In the genomic region with DNA sequence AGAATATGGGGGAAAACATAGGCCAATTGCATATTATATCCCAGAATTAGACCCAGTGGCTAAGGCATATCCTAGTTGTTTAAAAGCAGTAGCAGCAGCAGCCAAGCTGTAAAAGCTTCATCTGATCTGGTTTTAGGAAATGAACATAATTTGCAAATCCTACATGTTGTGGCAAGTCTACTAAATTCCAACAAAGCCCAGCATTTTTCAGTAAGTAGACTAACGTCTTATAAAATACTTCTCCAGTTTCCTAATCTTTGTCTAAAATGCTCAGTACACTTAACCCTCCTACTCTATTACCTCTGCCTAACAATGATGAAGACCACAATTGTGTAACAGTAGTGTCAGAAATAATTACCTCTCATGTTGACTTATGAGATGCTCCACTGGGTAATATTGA, we compare ENCODE assay signal across 15 cellular contexts.
DNase-seq lines count a peak whose midpoint lies in the region; TF ChIP-seq lines count a peak whose summit lies in the region.
"Had no signal": no experiment of that assay in that cellular context is flagged by ENCODE, and none has a peak within 500 bp of the region (broad histone marks: within the 10 kb centered on the region; RNA-seq: fewer than 3 reads in every experiment).

No MANE protein-coding gene starts in this region.

- H3K27ac ChIP-seq in breast epithelium (no peak overlapping the region), ascending aorta (no peak overlapping the region)

- DNase-seq in MCF 10A (ENCODE audit: unreplicated experiment) = no peak
- no peak for DNase-seq in breast epithelium (ENCODE audit: low spot score in 2 of 2)
- DNase-seq in NCI-H69 (lab: John Stamatoyannopoulos, UW) = peak; percentile 59
- peak; percentile 32 for DNase-seq in epithelial cell of esophagus (ENCODE audit: low read depth)
- no peak for DNase-seq in medulla oblongata (ENCODE audit: extremely low spot score)
- no peak for DNase-seq in ascending aorta (ENCODE audit: low spot score in 2 of 2)
- no peak for DNase-seq in retina
- DNase-seq: C1 segment of cervical spinal cord; Calu3; CD4-positive, alpha-beta memory T cell; DMS53; DMS79 treated with DMSO at 0.1 percent for 48 hours; GF-D8; H9 had no signal

- BruUV-seq in MCF 10A (replicated peaks; lab: Mats Ljungman, UMichigan) = no TSS peak

- no peaks in the 10 kb centered on the region for H3K27me3 Mint-ChIP-seq in MCF 10A (ENCODE audit: insufficient read depth, unreplicated experiment)
- H3K27me3 Mint-ChIP-seq: CD4-positive, alpha-beta memory T cell had no signal

- peaks cover 0 to 7% of the 10 kb centered on the region in 2 donors for H3K4me1 ChIP-seq in breast epithelium
- H3K4me1 ChIP-seq in ascending aorta = no peaks in the 10 kb centered on the region

- H3K9me3 ChIP-seq in breast epithelium (peaks cover 3 to 7% of the 10 kb centered on the region in 2 donors), ascending aorta (no peaks in the 10 kb centered on the region)

- H3K36me3 ChIP-seq in breast epithelium = no peaks in the 10 kb centered on the region
- no peaks in the 10 kb centered on the region for H3K36me3 ChIP-seq in ascending aorta

- H3K9me3 Mint-ChIP-seq in MCF 10A (ENCODE audit: unreplicated experiment) = peaks cover 17% of the 10 kb centered on the region

- TF ChIP-seq POLR2A in breast epithelium (IDR thresholded peaks at IDR 0.05) = no peak

- H3K4me3 ChIP-seq in breast epithelium = no peak overlapping the region
- H3K4me3 ChIP-seq in epithelial cell of esophagus (ENCODE audit: low read length) = no peak overlapping the region
- no peak overlapping the region for H3K4me3 ChIP-seq in ascending aorta
- H3K4me3 ChIP-seq: GM23338 had no signal

- no peak overlapping the region for H3K4me3 Mint-ChIP-seq in MCF 10A (ENCODE audit: unreplicated experiment)
- H3K4me3 Mint-ChIP-seq: CD4-positive, alpha-beta memory T cell; GM23338; H9 had no signal

- no peak for TF ChIP-seq CTCF in MCF 10A (IDR thresholded peaks at IDR 0.05; ENCODE audit: unreplicated experiment)
- no peak for TF ChIP-seq CTCF in breast epithelium (IDR thresholded peaks at IDR 0.05)
- no peak for TF ChIP-seq CTCF in epithelial cell of esophagus (IDR thresholded peaks at IDR 0.05; ENCODE audit: insufficient read depth, low read depth, low read length, missing control alignments)
- no peak for TF ChIP-seq CTCF in ascending aorta (IDR thresholded peaks at IDR 0.05)

- peaks cover 7% of the 10 kb centered on the region for H3K4me1 Mint-ChIP-seq in MCF 10A (ENCODE audit: insufficient read depth, unreplicated experiment)
- H3K4me1 Mint-ChIP-seq: GM23338, H9 had no signal

- no peaks in the 10 kb centered on the region for H3K27me3 ChIP-seq in breast epithelium
- H3K27me3 ChIP-seq in ascending aorta = no peaks in the 10 kb centered on the region

- POLR2A ChIA-PET in MCF 10A (lab: Yijun Ruan, JAX) = no interaction called here

- peak overlapping the region; percentile 43 for H3K27ac Mint-ChIP-seq in MCF 10A (ENCODE audit: low read depth, unreplicated experiment)
- H3K27ac Mint-ChIP-seq: CD4-positive, alpha-beta memory T cell; GM23338; H9 had no signal

- H3K36me3 Mint-ChIP-seq in MCF 10A (ENCODE audit: insufficient read depth, unreplicated experiment) = no peaks in the 10 kb centered on the region
- H3K36me3 Mint-ChIP-seq: CD4-positive, alpha-beta memory T cell had no signal

- CTCF ChIA-PET in MCF 10A (lab: Yijun Ruan, JAX) = interaction anchor here (0.6 to 1.7 kb wide), 6 partner anchors 9 to 1174 kb away, joined by 3 to 4 read pairs (median 3); no protein-coding TSS in a partner anchor

- intact Hi-C loops in MCF 10A (cut with micrococcal nuclease) = no loop called here
- intact Hi-C loops in breast epithelium (cut with DNase I; ENCODE audit: low total_unique reads) = no loop called here
- intact Hi-C loops in ascending aorta (cut with DNase I) = no loop called here

Comparison
In these comparisons a context has a peak if more than half of its experiments do, and no peak if none do; other contexts are left out.
1. DNase-seq: peak in NCI-H69 (single experiment) and epithelial cell of esophagus (single experiment); none in MCF 10A (single experiment), breast epithelium (0 of 2), medulla oblongata (single experiment), ascending aorta (0 of 2) and retina (single experiment).